Comparison of ENCODE assay signal across 24 cellular contexts in the genomic region with DNA sequence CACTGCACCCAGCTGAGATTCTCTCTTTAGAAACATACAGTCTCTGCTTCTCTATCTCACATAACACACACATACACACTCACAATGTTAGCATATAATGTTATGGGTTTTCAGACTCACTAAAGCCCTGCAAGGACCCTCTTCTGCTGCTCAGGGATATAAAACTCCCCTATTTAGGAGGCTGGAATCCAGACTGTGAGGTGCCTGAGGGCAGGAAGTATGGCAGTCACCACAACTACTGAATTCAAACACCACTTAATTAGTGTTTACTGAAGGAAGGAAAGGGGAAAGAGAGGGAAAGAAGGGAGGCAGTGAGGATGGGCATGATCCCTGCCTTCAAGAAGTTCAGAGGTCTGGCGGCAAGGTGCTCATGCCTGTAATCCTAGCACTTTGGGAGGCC. TPM values are rescaled to one million over a fixed set of nuclear protein-coding genes. Genes with fewer than 3 reads are reported as not detected.
"Had no signal": no experiment of that assay in that cellular context is flagged by ENCODE, and none has a peak within 500 bp of the region (broad histone marks: within the 10 kb centered on the region; RNA-seq: fewer than 3 reads in every experiment).

No MANE protein-coding gene starts in this region.

- H3K4me3 Mint-ChIP-seq: dendritic cell treated with granulocyte-macrophage colony-stimulating factor and Interleukin-4, amounts not matched to agents 40 ng/mL and 50 ng/mL, for 4 days; effector memory CD8-positive, alpha-beta T cell; naive thymus-derived CD8-positive, alpha-beta T cell; neural crest cell; stimulated activated naive B cell treated with anti-CD40 and anti-IgM and Interleukin-4, amounts not matched to agents 10 μg/mL and 1 μg/mL and 100 μg/mL, for 72 hours; stimulated activated naive CD8-positive, alpha-beta T cell treated with anti-CD3 and anti-CD28 coated beads, Interleukin-15, amount 100 ng/mL, for 72 hours had no signal

- H3K9me3 Mint-ChIP-seq: dendritic cell treated with granulocyte-macrophage colony-stimulating factor and Interleukin-4, amounts not matched to agents 40 ng/mL and 50 ng/mL, for 4 days; effector memory CD8-positive, alpha-beta T cell; naive thymus-derived CD8-positive, alpha-beta T cell; neural crest cell; stimulated activated naive B cell treated with anti-CD40 and anti-IgM and Interleukin-4, amounts not matched to agents 10 μg/mL and 1 μg/mL and 100 μg/mL, for 72 hours; stimulated activated naive CD8-positive, alpha-beta T cell treated with anti-CD3 and anti-CD28 coated beads, Interleukin-15, amount 100 ng/mL, for 72 hours had no signal

- H3K36me3 ChIP-seq: esophagus muscularis mucosa, gastrocnemius medialis, heart right ventricle, transverse colon had no signal

- ATAC-seq: effector memory CD8-positive, alpha-beta T cell; heart right ventricle; left lobe of liver; naive thymus-derived CD8-positive, alpha-beta T cell; sciatic nerve; stimulated activated naive B cell treated with anti-CD40 and anti-IgM and Interleukin-4, amounts not matched to agents 10 μg/mL and 1 μg/mL and 100 μg/mL, for 72 hours; stimulated activated naive CD8-positive, alpha-beta T cell treated with anti-CD3 and anti-CD28 coated beads, Interleukin-15, amount 100 ng/mL, for 72 hours had no signal

- H3K27ac ChIP-seq: epithelial cell of prostate, esophagus muscularis mucosa, gastrocnemius medialis, testis had no signal

- H3K36me3 Mint-ChIP-seq: stimulated activated naive B cell treated with anti-CD40 and anti-IgM and Interleukin-4, amounts not matched to agents 10 μg/mL and 1 μg/mL and 100 μg/mL, for 72 hours had no signal

- H3K27ac Mint-ChIP-seq: effector memory CD8-positive, alpha-beta T cell; stimulated activated naive B cell treated with anti-CD40 and anti-IgM and Interleukin-4, amounts not matched to agents 10 μg/mL and 1 μg/mL and 100 μg/mL, for 72 hours; stimulated activated naive CD8-positive, alpha-beta T cell treated with anti-CD3 and anti-CD28 coated beads, Interleukin-15, amount 100 ng/mL, for 72 hours had no signal

- H3K4me3 ChIP-seq: esophagus muscularis mucosa, gastrocnemius medialis, heart right ventricle, mucosa of descending colon, testis, transverse colon had no signal

- H3K9me3 ChIP-seq: esophagus muscularis mucosa, gastrocnemius medialis, heart right ventricle, mucosa of descending colon, testis, transverse colon had no signal

- DNase-seq: effector memory CD8-positive, alpha-beta T cell; heart right ventricle; islet precursor cell; mammary epithelial cell; naive thymus-derived CD8-positive, alpha-beta T cell; stimulated activated CD4-positive, alpha-beta T cell treated with anti-CD3 and anti-CD28 coated beads, Interleukin-2, amount 100 ng/mL, for 24 hours; stimulated activated CD4-positive, alpha-beta T cell treated with anti-CD3 and anti-CD28 coated beads, Interleukin-4, amount 100 ng/mL, for 4 hours; stimulated activated naive B cell treated with anti-CD40 and anti-IgM and Interleukin-4, amounts not matched to agents 10 μg/mL and 1 μg/mL and 100 μg/mL, for 72 hours; stimulated activated naive CD8-positive, alpha-beta T cell treated with anti-CD3 and anti-CD28 coated beads, Interleukin-15, amount 100 ng/mL, for 72 hours; testis; transverse colon had no signal

RNA-seq across cellular contexts. Expression of a gene that starts 7.8 kb away (rescaled TPM):
- total RNA-seq: pulmonary artery endothelial cell had no signal

RNA-seq across cellular contexts. Expression of a gene that starts 40.8 kb away (rescaled TPM):
- total RNA-seq: esophagus muscularis mucosa, fibroblast of villous mesenchyme, gastrocnemius medialis, osteocyte, pulmonary artery endothelial cell, skeletal muscle tissue, subcutaneous adipose tissue had no signal
